21 cellular contexts compared by ENCODE assay signal in genomic region chr2:239716009-239716408, GRCh38.
A peak's percentile ranks its signal among the peaks of the same experiment; 100 is the strongest.
DNase-seq lines count a peak whose midpoint lies in the region; ATAC-seq, FAIRE-seq and TF ChIP-seq lines count a peak whose summit lies in the region.
"Had no signal": no experiment of that assay in that cellular context is flagged by ENCODE, and none has a peak within 500 bp of the region (broad histone marks: within the 10 kb centered on the region; RNA-seq: fewer than 3 reads in every experiment).

No MANE protein-coding gene starts in this region.

- no peak overlapping the region for H3K4me2 ChIP-seq in IMR-90 (ENCODE audit: low read depth, low read length)
- H3K4me2 ChIP-seq: BLaER1 had no signal

- peak overlapping the region; percentile 42 for H2AK9ac ChIP-seq in IMR-90 (replicated peaks; ENCODE audit: low read depth, low read length, poor library complexity)

- TF ChIP-seq CTCF in IMR-90 (conservative IDR thresholded peaks at IDR 0.05; ENCODE audit: low read depth, low read length): no peak
- no peak for TF ChIP-seq CTCF in bronchial epithelial cell (IDR thresholded peaks at IDR 0.05; ENCODE audit: insufficient read depth, low read length, severe bottlenecking)
- TF ChIP-seq CTCF in nephron (IDR thresholded peaks at IDR 0.05; ENCODE audit: unreplicated experiment in 3 of 3): no peak
- no peak for TF ChIP-seq CTCF in coronary artery (IDR thresholded peaks at IDR 0.05)

- no peak overlapping the region for H4K5ac ChIP-seq in IMR-90 (ENCODE audit: low read depth, low read length)

- H3K4me1 Mint-ChIP-seq in nephron: peaks cover 25% of the 10 kb centered on the region
- H3K4me1 Mint-ChIP-seq: CD4-positive, CD25-positive, alpha-beta regulatory T cell had no signal

- POLR2A ChIA-PET in IMR-90 (lab: Charles Lee; ENCODE audit: unreplicated experiment): no interaction called here

- H3K36me3 ChIP-seq in IMR-90 (ENCODE audit: control insufficient read depth, insufficient read depth, low read length): no peaks in the 10 kb centered on the region
- no peaks in the 10 kb centered on the region for H3K36me3 ChIP-seq in bronchial epithelial cell (ENCODE audit: control insufficient read depth, insufficient read depth, low read length)
- H3K36me3 ChIP-seq: BLaER1 had no signal

- no peak for TF ChIP-seq POLR2A in IMR-90 (IDR thresholded peaks at IDR 0.05; ENCODE audit: low read depth, low read length)

- H2BK20ac ChIP-seq in IMR-90 (ENCODE audit: low read depth, low read length): no peak overlapping the region

- no peak for TF ChIP-seq RAD21 in IMR-90 (IDR thresholded peaks at IDR 0.05; ENCODE audit: low read length)

- H3K9ac ChIP-seq in IMR-90 (ENCODE audit: low read depth, low read length): no peak overlapping the region
- H3K9ac ChIP-seq: BLaER1 had no signal

- no peak overlapping the region for H2BK15ac ChIP-seq in IMR-90 (ENCODE audit: low read depth, low read length)

- H3K9me3 Mint-ChIP-seq in nephron: peaks cover 25% of the 10 kb centered on the region

- H3K4me3 ChIP-seq in IMR-90 (ENCODE audit: insufficient read depth, low read depth, low read length): no peak overlapping the region
- no peak overlapping the region for H3K4me3 ChIP-seq in bronchial epithelial cell (ENCODE audit: low read depth, low read length)
- no peak overlapping the region for H3K4me3 ChIP-seq in coronary artery
- H3K4me3 ChIP-seq: BLaER1 had no signal

- H3K27me3 Mint-ChIP-seq in nephron (ENCODE audit: low read depth): no peaks in the 10 kb centered on the region

- no TSS peak for BruUV-seq in IMR-90 (replicated peaks; lab: Mats Ljungman, UMichigan)

- H3K23ac ChIP-seq in IMR-90 (ENCODE audit: low read depth, low read length): no peak overlapping the region

- no peaks in the 10 kb centered on the region for H3K27me3 ChIP-seq in IMR-90 (ENCODE audit: control insufficient read depth, insufficient read depth, low read length)
- H3K27me3 ChIP-seq in bronchial epithelial cell (ENCODE audit: control insufficient read depth, insufficient read depth, low read length): no peaks in the 10 kb centered on the region
- H3K27me3 ChIP-seq: BLaER1 had no signal

- H4K20me1 ChIP-seq in IMR-90 (ENCODE audit: insufficient read depth, low read length): no peaks in the 10 kb centered on the region
- H4K20me1 ChIP-seq: BLaER1 had no signal

- no peak overlapping the region for H3K4me3 Mint-ChIP-seq in nephron
- H3K4me3 Mint-ChIP-seq: CD4-positive, CD25-positive, alpha-beta regulatory T cell had no signal

- intact Hi-C loops in IMR-90 (cut with micrococcal nuclease): no loop called here

- ATAC-seq in IMR-90 (ENCODE audit: low read depth) (no peak), HG03175 (IDR thresholded peaks at IDR 0.05; ENCODE audit: unreplicated experiment) (no peak)
- ATAC-seq: HCT116 had no signal

- in situ Hi-C loops in IMR-90 (cut with MboI; ENCODE audit: low sequenced_read_pairs): no loop called here

- peak overlapping the region; percentile 22 to 62 (median 46) for H3K27ac Mint-ChIP-seq in nephron

- H3K27ac ChIP-seq in IMR-90 (ENCODE audit: insufficient read depth, low read length) (no peak overlapping the region), temporal lobe (ENCODE audit: low read depth, low read length) (peak overlapping the region; percentile 72), coronary artery (no peak overlapping the region)
- H3K27ac ChIP-seq: BLaER1, HL-60, RWPE1 had no signal

- no peaks in the 10 kb centered on the region for H3K36me3 Mint-ChIP-seq in nephron (ENCODE audit: low read depth)

- H2BK5ac ChIP-seq in IMR-90 (ENCODE audit: low read depth, low read length, poor library complexity, severe bottlenecking): peak overlapping the region; percentile 54

- no peak overlapping the region for H3K14ac ChIP-seq in IMR-90 (replicated peaks; ENCODE audit: low read depth, low read length)

- no peak overlapping the region for H2AFZ ChIP-seq in IMR-90 (replicated peaks; ENCODE audit: low read length, poor library complexity)

- no peak overlapping the region for H3K18ac ChIP-seq in IMR-90 (ENCODE audit: low read depth, low read length)

- CTCF ChIA-PET in IMR-90 (lab: Yijun Ruan, JAX): no interaction called here

- no peak for DNase-seq in IMR-90
- no peak for DNase-seq in bronchial epithelial cell (ENCODE audit: low read depth)
- no peak for DNase-seq in coronary artery (ENCODE audit: low spot score)
- no peak for DNase-seq in HUDEP-2 (lab: John Stamatoyannopoulos, UW; ENCODE audit: unreplicated experiment in 76 of 76)
- DNase-seq: CD4-positive, CD25-positive, alpha-beta regulatory T cell; DMS153; DND-41; KG1; MM.1S; NCI-H2029; NCI-H446; NCI-H524 treated with DMSO at 0.1 percent for 48 hours; NCI-H774; SHP77 had no signal

- H2AK5ac ChIP-seq in IMR-90 (ENCODE audit: low read depth, low read length): no peak overlapping the region

- no peaks in the 10 kb centered on the region for H3K9me1 ChIP-seq in IMR-90 (ENCODE audit: insufficient read depth, low read length)

- 84% methylated on average over 6 of the region's 6 CpGs; no CpG with 5 or more reads in 1 of the 2 experiments for WGBS in IMR-90 (ENCODE audit: extremely low coverage in 2 of 2, insufficient read length in 1 of 2), 2 experiments

- dilution Hi-C loops in IMR-90 (cut with HindIII; ENCODE audit: low sequenced_read_pairs, unreplicated experiment): no loop called here

- no peak overlapping the region for H4K8ac ChIP-seq in IMR-90 (ENCODE audit: low read depth in 2 of 2, low read length in 2 of 2)

- H4K91ac ChIP-seq in IMR-90 (ENCODE audit: insufficient read depth, low read depth, low read length): no peak overlapping the region

- no peak overlapping the region for H2BK120ac ChIP-seq in IMR-90 (ENCODE audit: low read depth, low read length)

- no peaks in the 10 kb centered on the region for H3K79me1 ChIP-seq in IMR-90 (ENCODE audit: low read depth in 1 of 2, low read length in 2 of 2)

- FAIRE-seq in bronchial epithelial cell (lab: Jason Lieb, UNC): peak; percentile 85

- peaks cover 42% of the 10 kb centered on the region for H3K9me3 ChIP-seq in IMR-90 (ENCODE audit: control insufficient read depth, insufficient read depth, low read length)

- H3K4ac ChIP-seq in IMR-90 (ENCODE audit: low read depth, low read length): no peak overlapping the region

- no peaks in the 10 kb centered on the region for H3K4me1 ChIP-seq in IMR-90 (ENCODE audit: control insufficient read depth, insufficient read depth, low read length)
- H3K4me1 ChIP-seq: BLaER1 had no signal

- no peak overlapping the region for H3K56ac ChIP-seq in IMR-90 (ENCODE audit: extremely low read depth, insufficient read depth, low read length)

TF ChIP-seq in IMR-90, 13 proteins besides CTCF, POLR2A, EP300 and RAD21:
- TF ChIP-seq RFX5 (IDR thresholded peaks at IDR 0.05; ENCODE audit: low read depth, low read length) (no peak), RCOR1 (IDR thresholded peaks at IDR 0.05; ENCODE audit: insufficient replicate concordance, low read length) (no peak), CHD1 (IDR thresholded peaks at IDR 0.05; ENCODE audit: low read depth, low read length) (no peak), ELK1 (IDR thresholded peaks at IDR 0.05; ENCODE audit: borderline replicate concordance, low read depth, low read length) (no peak), MAZ (IDR thresholded peaks at IDR 0.05; ENCODE audit: borderline replicate concordance, low read depth, low read length) (no peak), FOS (IDR thresholded peaks at IDR 0.05; ENCODE audit: low read depth, low read length) (no peak), MAFK (IDR thresholded peaks at IDR 0.05; ENCODE audit: low read depth, low read length) (no peak), BHLHE40 (IDR thresholded peaks at IDR 0.05; ENCODE audit: low read depth, low read length) (no peak), CEBPB (IDR thresholded peaks at IDR 0.05; ENCODE audit: low read depth, low read length) (no peak), USF2 (IDR thresholded peaks at IDR 0.05; ENCODE audit: low read depth, low read length) (no peak), SMC3 (IDR thresholded peaks at IDR 0.05; ENCODE audit: low read depth, low read length) (no peak), MXI1 (IDR thresholded peaks at IDR 0.05; ENCODE audit: borderline replicate concordance, low read depth, low read length) (no peak), NFE2L2 (IDR thresholded peaks at IDR 0.05; ENCODE audit: low read depth, low read length) (no peak)
